ENCODE assay signal across 11 cellular contexts in genomic region chrX:44876076-44876475, GRCh38. TPM values are rescaled to one million over a fixed set of nuclear protein-coding genes. Genes with fewer than 3 reads are reported as not detected.
DNase-seq lines count a peak whose midpoint lies in the region; ATAC-seq, FAIRE-seq and TF ChIP-seq lines count a peak whose summit lies in the region.
"Had no signal": no experiment of that assay in that cellular context is flagged by ENCODE, and none has a peak within 500 bp of the region (broad histone marks: within the 10 kb centered on the region; RNA-seq: fewer than 3 reads in every experiment).

No MANE protein-coding gene starts in this region.

- H3K9ac ChIP-seq in endothelial cell of umbilical vein (replicated peaks; ENCODE audit: extremely low read depth, insufficient read depth, low read length) = no peak overlapping the region
- H3K9ac ChIP-seq in colonic mucosa (ENCODE audit: low read depth in 2 of 2, low read length in 2 of 2) = no peak overlapping the region

- peak overlapping the region; percentile 96 for H3K4me3 Mint-ChIP-seq in progenitor cell of endocrine pancreas (ENCODE audit: low read depth)

- peaks cover 8% of the 10 kb centered on the region for H3K4me1 ChIP-seq in Panc1 (ENCODE audit: control insufficient read depth, insufficient read depth, low read length)
- peaks cover 6% of the 10 kb centered on the region for H3K4me1 ChIP-seq in endothelial cell of umbilical vein (ENCODE audit: control insufficient read depth, extremely low read depth, insufficient read depth, low read length)
- peaks cover 14% of the 10 kb centered on the region for H3K4me1 ChIP-seq in colonic mucosa

- H2AFZ ChIP-seq in endothelial cell of umbilical vein (ENCODE audit: low read depth, low read length) = no peak overlapping the region

- dilution Hi-C loops in endothelial cell of umbilical vein (cut with MboI; ENCODE audit: extremely low pct_ligation_motif_present, low sequenced_read_pairs) = no loop called here

- peaks cover 67% of the 10 kb centered on the region for H3K79me2 ChIP-seq in endothelial cell of umbilical vein (ENCODE audit: control insufficient read depth, insufficient read depth, low read length)

- BruUV-seq in Panc1 (replicated peaks; lab: Mats Ljungman, UMichigan) (no TSS peak), endothelial cell of umbilical vein (replicated peaks; lab: Mats Ljungman, UMichigan) (no TSS peak)

- DNase-seq in GM18507 (ENCODE audit: extremely low spot score, insufficient read length, low read depth) (no peak), Panc1 (ENCODE audit: low read depth, low spot score) (no peak), endothelial cell of umbilical vein (ENCODE audit: low read depth, low spot score) (peak; percentile 3), progenitor cell of endocrine pancreas (ENCODE audit: low spot score, unreplicated experiment) (no peak), ecto neural progenitor cell (ENCODE audit: low spot score) (no peak), T1000 (lab: John Stamatoyannopoulos, UW) (no peak), colonic mucosa (no peak), NCI-H1105 (lab: John Stamatoyannopoulos, UW) (no peak)
- DNase-seq: MV-4-11 had no signal

- POLR2A ChIA-PET in Panc1 (lab: Charles Lee) (no interaction called here), endothelial cell of umbilical vein (lab: Charles Lee) (no interaction called here)

- no peaks in the 10 kb centered on the region for H3K9me3 ChIP-seq in Panc1 (ENCODE audit: control insufficient read depth, insufficient read depth, low read depth, low read length)
- H3K9me3 ChIP-seq in endothelial cell of umbilical vein (replicated peaks; ENCODE audit: control insufficient read depth, insufficient read depth, low read length) = no peaks in the 10 kb centered on the region
- H3K9me3 ChIP-seq in colonic mucosa = no peaks in the 10 kb centered on the region

- peak overlapping the region; percentile 10 to 89; a peak in 3 of 4 replicates for H3K4me3 ChIP-seq in Panc1 (ENCODE audit: low read depth in 2 of 2, low read length in 2 of 2)
- peak overlapping the region in 1 of 3 experiments; percentile 96 for H3K4me3 ChIP-seq in endothelial cell of umbilical vein (replicated peaks in 1 of 3; ENCODE audit: insufficient read depth in 1 of 3, low read depth in 1 of 3, low read length in 3 of 3)
- H3K4me3 ChIP-seq in colonic mucosa = no peak overlapping the region

- peaks cover 6% of the 10 kb centered on the region for H3K4me1 Mint-ChIP-seq in progenitor cell of endocrine pancreas (ENCODE audit: low read depth)

- CTCF ChIA-PET in Panc1 (lab: Charles Lee) = no interaction called here
- CTCF ChIA-PET in endothelial cell of umbilical vein (lab: Charles Lee) = interaction anchor here (0.8 to 3.0 kb wide), 2 partner anchors 21 to 194 kb away, joined by 3 to 16 read pairs; no protein-coding TSS in a partner anchor

- no peaks in the 10 kb centered on the region; the same call in 1 of the 2 replicates for H3K36me3 ChIP-seq in Panc1 (ENCODE audit: control insufficient read depth, insufficient read depth, low read length)
- no peaks in the 10 kb centered on the region for H3K36me3 ChIP-seq in endothelial cell of umbilical vein (ENCODE audit: control insufficient read depth in 2 of 2, extremely low read depth in 1 of 2, insufficient read depth in 2 of 2, low read length in 2 of 2)
- no peaks in the 10 kb centered on the region for H3K36me3 ChIP-seq in colonic mucosa

- intact Hi-C loops in Panc1 (cut with micrococcal nuclease; ENCODE audit: unreplicated experiment) = loop anchor here (10.0 kb wide), 1 partner anchor 189 kb away; no protein-coding TSS in a partner anchor
- intact Hi-C loops in endothelial cell of umbilical vein (cut with micrococcal nuclease) = loop anchor here (10.0 kb wide), 1 partner anchor 901 kb away; the partner anchor contains the start of gene NDP
- intact Hi-C loops in colonic mucosa (cut with DNase I) = loop anchor here (10.0 kb wide), 1 partner anchor 189 kb away; no protein-coding TSS in a partner anchor

- no peaks in the 10 kb centered on the region for H4K20me1 ChIP-seq in endothelial cell of umbilical vein (replicated peaks; ENCODE audit: control insufficient read depth, extremely low read depth, insufficient read depth, low read length)

- peak overlapping the region; percentile 91 for H3K4me2 ChIP-seq in endothelial cell of umbilical vein (ENCODE audit: insufficient read depth, low read length)

- H3K36me3 Mint-ChIP-seq in progenitor cell of endocrine pancreas (ENCODE audit: insufficient read depth) = peaks cover 6% of the 10 kb centered on the region

- peaks cover 3% of the 10 kb centered on the region for H3K9me3 Mint-ChIP-seq in progenitor cell of endocrine pancreas (ENCODE audit: low read depth)

- H3K27ac ChIP-seq in Panc1 (ENCODE audit: low read length) = peak overlapping the region; percentile 34; the same call in 1 of the 2 replicates
- no peak overlapping the region for H3K27ac ChIP-seq in endothelial cell of umbilical vein (ENCODE audit: insufficient read depth, low read depth, low read length)
- H3K27ac ChIP-seq in colonic mucosa = no peak overlapping the region

- FAIRE-seq in GM18507 (lab: Jason Lieb, UNC) = peak; percentile 41
- FAIRE-seq in endothelial cell of umbilical vein (lab: Jason Lieb, UNC) = no peak

- no peak for TF ChIP-seq CTCF in Panc1 (IDR thresholded peaks at IDR 0.05)
- TF ChIP-seq CTCF in endothelial cell of umbilical vein (IDR thresholded peaks at IDR 0.05; ENCODE audit: extremely low read depth in 1 of 2, insufficient read depth in 1 of 2, low read depth in 1 of 2, low read length in 2 of 2) = no peak
- TF ChIP-seq CTCF in progenitor cell of endocrine pancreas (IDR thresholded peaks at IDR 0.05; ENCODE audit: unreplicated experiment) = no peak
- no peak for TF ChIP-seq CTCF in colonic mucosa (IDR thresholded peaks at IDR 0.05)

- H3K27me3 Mint-ChIP-seq in progenitor cell of endocrine pancreas = no peaks in the 10 kb centered on the region

- ATAC-seq in Panc1 = no peak

- no peaks in the 10 kb centered on the region for H3K9me1 ChIP-seq in endothelial cell of umbilical vein (replicated peaks; ENCODE audit: control insufficient read depth, extremely low read depth, insufficient read depth, low read length)

- H3K27me3 ChIP-seq in Panc1 (ENCODE audit: control insufficient read depth, insufficient read depth, low read length) (no peaks in the 10 kb centered on the region), endothelial cell of umbilical vein (ENCODE audit: control insufficient read depth in 2 of 2, insufficient read depth in 2 of 2, low read length in 2 of 2) (no peaks in the 10 kb centered on the region), colonic mucosa (no peaks in the 10 kb centered on the region)

- no peak for TF ChIP-seq POLR2A in endothelial cell of umbilical vein (IDR thresholded peaks at IDR 0.05; ENCODE audit: low read depth, low read length)

- in situ Hi-C loops in Panc1 (cut with HindIII; ENCODE audit: low pct_unique_long_range_greater_than_20kb, low sequenced_read_pairs) = no loop called here

- no peak overlapping the region for H3K27ac Mint-ChIP-seq in progenitor cell of endocrine pancreas

TF ChIP-seq in endothelial cell of umbilical vein, 7 proteins besides CTCF, POLR2A, EP300 and RAD21:
- TF ChIP-seq POLR2AphosphoS5 (IDR thresholded peaks at IDR 0.05; ENCODE audit: insufficient read depth, low read depth, low read length) (no peak), EZH2 (IDR thresholded peaks at IDR 0.05; ENCODE audit: borderline replicate concordance, low read depth, low read length, severe bottlenecking) (no peak), JUN (IDR thresholded peaks at IDR 0.05; ENCODE audit: borderline replicate concordance, insufficient read depth, insufficient read length, low read depth) (no peak), MAX (IDR thresholded peaks at IDR 0.05; ENCODE audit: insufficient read depth, insufficient read length) (no peak)
TF ChIP-seq in endothelial cell of umbilical vein: peak in this region for 0.

RNA-seq across cellular contexts. Expression of gene KDM6A, which starts 3.1 kb away (rescaled TPM):
- total RNA-seq in Panc1 (2021; ENCODE audit: unreplicated experiment) = 24.0 TPM
- 9.8 TPM for polyA plus RNA-seq in Panc1 (2012; ENCODE audit: insufficient read length)
- total RNA-seq in endothelial cell of umbilical vein = 16.1 and 20.6 TPM in 2 replicates
- polyA plus RNA-seq in endothelial cell of umbilical vein = 8.5 and 9.0 TPM in 2 replicates
- 7.0 and 8.9 TPM in 2 replicates for polyA plus RNA-seq in endothelial cell of umbilical vein (2011; cell fraction: cytosol; rRNA removed)
- polyA plus RNA-seq in endothelial cell of umbilical vein (2011; cell fraction: nucleus; rRNA removed) = 33.7 and 41.3 TPM in 2 replicates
- 7.4 and 9.8 TPM in 2 replicates for polyA plus RNA-seq in endothelial cell of umbilical vein (2012)
- polyA minus RNA-seq in endothelial cell of umbilical vein = 37.4 and 47.2 TPM in 2 replicates
- polyA minus RNA-seq in endothelial cell of umbilical vein (2011; cell fraction: cytosol; rRNA and poly(A)+ RNA removed) = 29.2 TPM
- polyA minus RNA-seq in endothelial cell of umbilical vein (2011; cell fraction: nucleus; rRNA and poly(A)+ RNA removed) = 71.6 and 94.4 TPM in 2 replicates
- 102 and 112 TPM in 2 replicates for total RNA-seq in progenitor cell of endocrine pancreas
- 10 to 100 TPM; 31.6 to 45.3 TPM for total RNA-seq in colonic mucosa

RNA-seq across cellular contexts. Expression of gene DUSP21, which starts 32.3 kb away (rescaled TPM):
- total RNA-seq in Panc1 (2021; ENCODE audit: unreplicated experiment) (not detected), endothelial cell of umbilical vein (not detected in 2 replicates), progenitor cell of endocrine pancreas (not detected in 2 replicates), colonic mucosa (not detected)
- not detected for polyA plus RNA-seq in Panc1 (2012; ENCODE audit: insufficient read length)
- not detected in 2 replicates for polyA plus RNA-seq in endothelial cell of umbilical vein
- not detected in 2 replicates for polyA plus RNA-seq in endothelial cell of umbilical vein (2011; cell fraction: cytosol; rRNA removed)
- polyA plus RNA-seq in endothelial cell of umbilical vein (2011; cell fraction: nucleus; rRNA removed) = not detected in 2 replicates
- polyA plus RNA-seq in endothelial cell of umbilical vein (2012) = not detected in 2 replicates
- not detected in 2 replicates for polyA minus RNA-seq in endothelial cell of umbilical vein
- not detected for polyA minus RNA-seq in endothelial cell of umbilical vein (2011; cell fraction: cytosol; rRNA and poly(A)+ RNA removed)
- polyA minus RNA-seq in endothelial cell of umbilical vein (2011; cell fraction: nucleus; rRNA and poly(A)+ RNA removed) = not detected in 2 replicates
- total RNA-seq: lung microvascular endothelial cell, subcutaneous adipose tissue had no signal
